Comparison of ENCODE assay signal across 8 cellular contexts in the genomic region with DNA sequence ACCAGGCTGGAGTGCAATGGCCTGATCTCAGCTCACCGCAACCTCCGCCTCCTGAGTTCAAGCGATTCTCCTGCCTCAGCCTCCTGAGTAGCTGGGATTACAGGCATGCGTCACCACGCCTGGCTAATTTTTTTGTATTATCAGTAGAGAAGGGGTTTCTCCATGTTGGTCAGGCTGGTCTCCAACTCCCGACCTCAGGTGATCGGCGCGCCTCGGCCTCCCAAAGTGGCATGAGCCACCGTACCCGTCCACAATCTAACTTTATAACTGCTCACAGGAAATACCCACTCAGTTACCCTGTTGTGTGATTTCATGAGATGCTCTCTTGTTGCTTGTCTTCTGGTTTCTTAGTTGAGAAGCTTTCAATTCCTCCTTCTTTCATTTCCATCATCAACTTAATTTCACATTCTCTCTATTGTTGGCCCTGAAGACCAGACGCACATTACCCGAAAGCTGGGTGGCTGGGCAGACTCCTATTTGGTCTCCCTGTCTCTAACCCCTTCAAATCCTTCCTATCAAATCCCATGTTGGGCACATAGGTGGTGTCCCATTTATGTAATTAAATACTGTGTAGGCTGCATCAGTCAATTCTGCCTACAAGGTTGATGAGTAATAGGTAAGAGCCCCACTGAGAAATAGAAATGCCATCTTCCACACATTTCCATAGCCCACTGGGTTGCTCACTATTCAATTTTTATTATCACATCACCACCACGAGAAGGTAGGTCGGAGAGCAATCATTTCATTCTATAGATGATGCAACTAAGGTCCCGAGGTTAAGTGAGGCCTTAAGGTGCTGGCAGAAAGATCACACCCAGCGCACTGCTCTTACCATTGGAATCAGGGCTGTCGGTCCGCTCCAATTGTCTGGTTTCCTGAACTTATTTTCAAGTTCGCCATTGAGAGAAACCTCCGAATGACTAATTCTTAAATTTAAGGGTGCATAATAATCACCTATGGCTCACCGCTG. TPM values are rescaled to one million over a fixed set of nuclear protein-coding genes. Genes with fewer than 3 reads are reported as not detected.
A peak's percentile ranks its signal among the peaks of the same experiment; 100 is the strongest.
DNase-seq lines count a peak whose midpoint lies in the region; ATAC-seq and TF ChIP-seq lines count a peak whose summit lies in the region.

No MANE protein-coding gene starts in this region.

- DNase-seq in neural progenitor cell (ENCODE audit: low spot score): no peak
- no peak for DNase-seq in NCI-H748 treated with DMSO at 0.1 percent for 48 hours (lab: John Stamatoyannopoulos, UW)
- no peak for DNase-seq in NCI-H1694 treated with DMSO at 0.1 percent for 48 hours (lab: John Stamatoyannopoulos, UW)

- TF ChIP-seq CTCF in SU-DHL-6 (IDR thresholded peaks at IDR 0.05; ENCODE audit: insufficient read depth, low read length, poor library complexity, severe bottlenecking) (no peak), neural progenitor cell (IDR thresholded peaks at IDR 0.05) (no peak)

- H3K4me3 Mint-ChIP-seq in neural progenitor cell: peak overlapping the region; percentile 88

- H3K27me3 ChIP-seq in SU-DHL-6 (ENCODE audit: low read length) (no peaks in the 10 kb centered on the region), endocrine pancreas (ENCODE audit: control insufficient read depth, insufficient read depth, low read length) (no peaks in the 10 kb centered on the region), neural progenitor cell (no peaks in the 10 kb centered on the region)

- no peaks in the 10 kb centered on the region for H3K9me2 ChIP-seq in SU-DHL-6 (replicated peaks; ENCODE audit: insufficient read depth, low read length)

- H3K27ac ChIP-seq in SU-DHL-6 (ENCODE audit: low read depth, low read length) (peak overlapping the region; percentile 60), neural progenitor cell (no peak overlapping the region)

- no peaks in the 10 kb centered on the region for H3K27me3 Mint-ChIP-seq in neural progenitor cell (ENCODE audit: insufficient read depth, low read depth)

- H3K79me2 ChIP-seq in SU-DHL-6 (ENCODE audit: insufficient read depth, low read length) (peaks cover 53% of the 10 kb centered on the region), neural progenitor cell (ENCODE audit: low read depth) (peaks cover 48% of the 10 kb centered on the region)

- H2AFZ ChIP-seq in SU-DHL-6 (ENCODE audit: low read depth, low read length, severe bottlenecking) (peak overlapping the region; percentile 88), neural progenitor cell (replicated peaks) (no peak overlapping the region)

- no peaks in the 10 kb centered on the region for H3K9me3 Mint-ChIP-seq in neural progenitor cell

- H3K36me3 Mint-ChIP-seq in neural progenitor cell: peaks cover 7% of the 10 kb centered on the region

- no peaks in the 10 kb centered on the region for H3K4me1 ChIP-seq in endocrine pancreas (ENCODE audit: control insufficient read depth, insufficient read depth, low read length)
- peaks cover 8% of the 10 kb centered on the region for H3K4me1 ChIP-seq in neural progenitor cell

- H3K4me3 ChIP-seq in SU-DHL-6 (ENCODE audit: insufficient read depth, low read length, poor library complexity, severe bottlenecking): peak overlapping the region; percentile 99
- H3K4me3 ChIP-seq in endocrine pancreas (ENCODE audit: control insufficient read depth, insufficient read depth, low read length): peak overlapping the region; percentile 93
- H3K4me3 ChIP-seq in neural progenitor cell: peak overlapping the region; percentile 94

- H4K20me1 ChIP-seq in SU-DHL-6 (ENCODE audit: low read depth, low read length): no peaks in the 10 kb centered on the region
- no peaks in the 10 kb centered on the region for H4K20me1 ChIP-seq in neural progenitor cell (ENCODE audit: low read depth)

- H3K4me1 Mint-ChIP-seq in neural progenitor cell: peaks cover 16% of the 10 kb centered on the region

- H3K9me3 ChIP-seq in SU-DHL-6 (ENCODE audit: insufficient read depth, low read length) (no peaks in the 10 kb centered on the region), endocrine pancreas (ENCODE audit: control insufficient read depth, low read length) (no peaks in the 10 kb centered on the region), neural progenitor cell (ENCODE audit: low read depth) (no peaks in the 10 kb centered on the region)

- peak; percentile 0 for ATAC-seq in GM21786 (IDR thresholded peaks at IDR 0.05; ENCODE audit: unreplicated experiment)
- no peak for ATAC-seq in GM21423 (IDR thresholded peaks at IDR 0.05; ENCODE audit: unreplicated experiment)
- no peak for ATAC-seq in HG02885 (IDR thresholded peaks at IDR 0.05; ENCODE audit: poor library complexity, unreplicated experiment)

- H3K4me2 ChIP-seq in SU-DHL-6 (ENCODE audit: low read depth, low read length, poor library complexity, severe bottlenecking) (peak overlapping the region; percentile 67), neural progenitor cell (peak overlapping the region; percentile 100)

- no peaks in the 10 kb centered on the region for H3K36me3 ChIP-seq in SU-DHL-6 (ENCODE audit: low read length)
- H3K36me3 ChIP-seq in endocrine pancreas (ENCODE audit: control insufficient read depth, insufficient read depth, low read length): peaks cover 2% of the 10 kb centered on the region
- H3K36me3 ChIP-seq in neural progenitor cell: no peaks in the 10 kb centered on the region

- no peak overlapping the region for H3K27ac Mint-ChIP-seq in neural progenitor cell

- H3F3A ChIP-seq in SU-DHL-6 (ENCODE audit: insufficient read depth): no peaks in the 10 kb centered on the region
- H3F3A ChIP-seq in neural progenitor cell (ENCODE audit: low read depth): no peaks in the 10 kb centered on the region

- H3K9ac ChIP-seq in SU-DHL-6 (ENCODE audit: low read length): peak overlapping the region; percentile 87
- peak overlapping the region; percentile 86 for H3K9ac ChIP-seq in endocrine pancreas (ENCODE audit: control insufficient read depth, insufficient read depth, low read length)
- peak overlapping the region; percentile 91 for H3K9ac ChIP-seq in neural progenitor cell

RNA-seq across cellular contexts. Expression of gene GSTO2, which starts 1.0 kb away (rescaled TPM):
- 4.9 and 7.6 TPM in 2 replicates for total RNA-seq in neural progenitor cell (ENCODE audit: low replicate concordance)

RNA-seq across cellular contexts. Expression of gene GSTO1, which starts 13.3 kb away (rescaled TPM):
- 37.2 and 48.6 TPM in 2 replicates for total RNA-seq in neural progenitor cell (ENCODE audit: low replicate concordance)

RNA-seq across cellular contexts. Expression of gene CFAP43, which starts 35.8 kb away (rescaled TPM):
- 2.7 TPM in 2 replicates for total RNA-seq in neural progenitor cell (ENCODE audit: low replicate concordance)
